In genomic region chr4:5747746-5748365, GRCh38 we compare ENCODE assay signal across 11 cellular contexts. TPM values are rescaled to one million over a fixed set of nuclear protein-coding genes. Genes with fewer than 3 reads are reported as not detected.
DNase-seq lines count a peak whose midpoint lies in the region; ATAC-seq and TF ChIP-seq lines count a peak whose summit lies in the region.
"Had no signal": no experiment of that assay in that cellular context is flagged by ENCODE, and none has a peak within 500 bp of the region (broad histone marks: within the 10 kb centered on the region; RNA-seq: fewer than 3 reads in every experiment).

No MANE protein-coding gene starts in this region.

- intact Hi-C loops in transverse colon (cut with DNase I; ENCODE audit: low total_unique reads), result no loop called here

- H3K4me1 ChIP-seq in transverse colon, result no peaks in the 10 kb centered on the region
- H3K4me1 ChIP-seq: Caco-2 had no signal

- no peak for TF ChIP-seq CTCF in BJ (IDR thresholded peaks at IDR 0.05; ENCODE audit: insufficient read depth, low read depth, low read length)
- TF ChIP-seq CTCF in fibroblast of mammary gland (conservative IDR thresholded peaks at IDR 0.05; ENCODE audit: control insufficient read depth, insufficient read depth, low read depth, low read length), result no peak
- TF ChIP-seq CTCF in nephron (IDR thresholded peaks at IDR 0.05; ENCODE audit: unreplicated experiment in 3 of 3), result no peak
- TF ChIP-seq CTCF in transverse colon (IDR thresholded peaks at IDR 0.05), result no peak

- no peaks in the 10 kb centered on the region for H3K9me3 Mint-ChIP-seq in nephron

- CTCF ChIA-PET in BJ (lab: Yijun Ruan, JAX), result interaction anchor here (1.3 kb wide), 1 partner anchor 42 kb away, joined by 3 read pairs; no protein-coding TSS in a partner anchor

- H3K4me3 ChIP-seq in BJ (ENCODE audit: low read depth, low read length) (no peak overlapping the region), fibroblast of mammary gland (ENCODE audit: control insufficient read depth, low read depth, low read length) (no peak overlapping the region), transverse colon (no peak overlapping the region)

- 56 to 57% methylated on average over 9 to 11 of the region's 11 CpGs for WGBS in transverse colon (ENCODE audit: low coverage in 1 of 2), 2 donors

- peak overlapping the region in 2 of 4 donors; percentile 21 to 33 for H3K27ac ChIP-seq in transverse colon

- no peak overlapping the region for H3K4me3 Mint-ChIP-seq in nephron

- H3K36me3 ChIP-seq in BJ (ENCODE audit: control insufficient read depth, insufficient read depth, low read length), result peaks cover 10% of the 10 kb centered on the region
- no peaks in the 10 kb centered on the region for H3K36me3 ChIP-seq in transverse colon

- no peak for TF ChIP-seq EP300 in transverse colon (IDR thresholded peaks at IDR 0.05; ENCODE audit: low read depth)

- POLR2A ChIA-PET in BJ (lab: Charles Lee), result interaction anchor here (0.6 to 0.9 kb wide), 2 partner anchors 10 to 25 kb away, joined by 3 to 4 read pairs; no protein-coding TSS in a partner anchor

- ATAC-seq in HG02970 (IDR thresholded peaks at IDR 0.05; ENCODE audit: low FRiP score, unreplicated experiment), result no peak

- peaks cover 26% of the 10 kb centered on the region for H3K4me1 Mint-ChIP-seq in nephron

- DNase-seq in BJ (ENCODE audit: low read depth) (peak; percentile 90), RPMI7951 (ENCODE audit: low read depth) (peak; percentile 92), fibroblast of mammary gland (ENCODE audit: low read depth) (peak; percentile 100), DMS79 treated with DMSO at 0.1 percent for 48 hours (lab: John Stamatoyannopoulos, UW) (no peak), transverse colon (no peak), midbrain (lab: John Stamatoyannopoulos, UW) (no peak)
- DNase-seq: activated CD8-positive, alpha-beta memory T cell treated with anti-CD3 and anti-CD28 coated beads, Interleukin-2, amount 50 U/mL, for 4 hours; Caco-2; kidney had no signal

- H3K27ac Mint-ChIP-seq in nephron, result peak overlapping the region in 2 of 3 experiments; percentile 8 to 58

- H3K27me3 Mint-ChIP-seq in nephron (ENCODE audit: low read depth), result peaks cover 3% of the 10 kb centered on the region

- no peak for TF ChIP-seq POLR2A in transverse colon (IDR thresholded peaks at IDR 0.05)

- H3K36me3 Mint-ChIP-seq in nephron (ENCODE audit: low read depth), result peaks cover 63% of the 10 kb centered on the region

- H3K9me3 ChIP-seq in transverse colon, result no peaks in the 10 kb centered on the region
- H3K9me3 ChIP-seq: Caco-2 had no signal

- H3K27me3 ChIP-seq in BJ (ENCODE audit: control insufficient read depth, insufficient read depth, low read length) (no peaks in the 10 kb centered on the region), transverse colon (no peaks in the 10 kb centered on the region)

- in situ Hi-C loops in transverse colon (cut with MboI; ENCODE audit: low pct_ligation_motif_present in 1 of 4, low pct_unique_long_range_greater_than_20kb in 1 of 4, low sequenced_read_pairs in 3 of 4), result no loop called here

RNA-seq across cellular contexts. Expression of gene EVC, which starts 36.9 kb away (rescaled TPM):
- polyA plus RNA-seq in BJ (2011; rRNA removed), result 10.0 and 12.8 TPM in 2 replicates
- 15.3 and 20.8 TPM in 2 replicates for polyA minus RNA-seq in BJ (2011; rRNA and poly(A)+ RNA removed)
- total RNA-seq in RPMI7951 (2014; rRNA removed; shearing (Covaris generic)), result 13.8 and 13.9 TPM in 2 replicates
- 10 to 100 TPM in 3 of 4 donors, 1 to 10 TPM in 1; 6.0 to 45.8 (median 12.0) TPM for total RNA-seq in transverse colon
- total RNA-seq: Caco-2 had no signal

RNA-seq across cellular contexts. Expression of gene EVC2, which starts 39.5 kb away (rescaled TPM):
- polyA plus RNA-seq in BJ (2011; rRNA removed), result 2.2 and 2.3 TPM in 2 replicates
- 6.2 and 7.3 TPM in 2 replicates for polyA minus RNA-seq in BJ (2011; rRNA and poly(A)+ RNA removed)
- 2.6 and 3.4 TPM in 2 replicates for total RNA-seq in RPMI7951 (2014; rRNA removed; shearing (Covaris generic))
- total RNA-seq in transverse colon, result 10 to 100 TPM in 1 of 4 donors, 1 to 10 TPM in 2, under 1 TPM in 1; 0.20 to 10.5 (median 3.9) TPM
- total RNA-seq: Caco-2 had no signal

Comparison
In these comparisons a context has a peak if more than half of its experiments do, and no peak if none do; other contexts are left out.
1. DNase-seq: peak in BJ (single experiment), RPMI7951 (single experiment) and fibroblast of mammary gland (single experiment); none in DMS79 treated with DMSO at 0.1 percent for 48 hours (single experiment), transverse colon (single experiment) and midbrain (single experiment).